1 cellular context compared by ENCODE assay signal in genomic region chr17:44633998-44634397, GRCh38.
TF ChIP-seq lines count a peak whose summit lies in the region.

No MANE protein-coding gene starts in this region.

TF ChIP-seq in K562, 482 proteins besides CTCF, POLR2A, EP300 and RAD21:
- TF ChIP-seq KLF13 (tag; IDR thresholded peaks at IDR 0.05; ENCODE audit: borderline replicate concordance, low read depth) (no peak), JUNB (CRISPR knock-in tag; conservative IDR thresholded peaks at IDR 0.05) (no peak), SIRT6 (IDR thresholded peaks at IDR 0.05; ENCODE audit: low read depth, low read length) (no peak), ZNF655 (CRISPR knock-in tag; IDR thresholded peaks at IDR 0.05) (no peak), EP400 (IDR thresholded peaks at IDR 0.05) (no peak), MYNN (IDR thresholded peaks at IDR 0.05) (no peak), MYNN (CRISPR knock-in tag; IDR thresholded peaks at IDR 0.05) (no peak), BMI1 (IDR thresholded peaks at IDR 0.05; ENCODE audit: low read length) (no peak), RUNX1 (IDR thresholded peaks at IDR 0.05; ENCODE audit: low read depth) (no peak), CBFA2T3 (IDR thresholded peaks at IDR 0.05) (no peak), MLLT1 (IDR thresholded peaks at IDR 0.05) (no peak), ZNF24 (IDR thresholded peaks at IDR 0.05) (no peak), NR1H2 (CRISPR knock-in tag; IDR thresholded peaks at IDR 0.05) (no peak), ILK (tag; IDR thresholded peaks at IDR 0.05; ENCODE audit: borderline replicate concordance, low read depth) (no peak), ESRRB (CRISPR knock-in tag; IDR thresholded peaks at IDR 0.05; ENCODE audit: borderline replicate concordance) (no peak), BACH1 (tag; IDR thresholded peaks at IDR 0.05) (no peak), POLR3A (IDR thresholded peaks at IDR 0.05; ENCODE audit: borderline replicate concordance, extremely low read depth, insufficient read depth, insufficient read length) (no peak)
